Comparison of ENCODE assay signal across 8 cellular contexts in the genomic region with DNA sequence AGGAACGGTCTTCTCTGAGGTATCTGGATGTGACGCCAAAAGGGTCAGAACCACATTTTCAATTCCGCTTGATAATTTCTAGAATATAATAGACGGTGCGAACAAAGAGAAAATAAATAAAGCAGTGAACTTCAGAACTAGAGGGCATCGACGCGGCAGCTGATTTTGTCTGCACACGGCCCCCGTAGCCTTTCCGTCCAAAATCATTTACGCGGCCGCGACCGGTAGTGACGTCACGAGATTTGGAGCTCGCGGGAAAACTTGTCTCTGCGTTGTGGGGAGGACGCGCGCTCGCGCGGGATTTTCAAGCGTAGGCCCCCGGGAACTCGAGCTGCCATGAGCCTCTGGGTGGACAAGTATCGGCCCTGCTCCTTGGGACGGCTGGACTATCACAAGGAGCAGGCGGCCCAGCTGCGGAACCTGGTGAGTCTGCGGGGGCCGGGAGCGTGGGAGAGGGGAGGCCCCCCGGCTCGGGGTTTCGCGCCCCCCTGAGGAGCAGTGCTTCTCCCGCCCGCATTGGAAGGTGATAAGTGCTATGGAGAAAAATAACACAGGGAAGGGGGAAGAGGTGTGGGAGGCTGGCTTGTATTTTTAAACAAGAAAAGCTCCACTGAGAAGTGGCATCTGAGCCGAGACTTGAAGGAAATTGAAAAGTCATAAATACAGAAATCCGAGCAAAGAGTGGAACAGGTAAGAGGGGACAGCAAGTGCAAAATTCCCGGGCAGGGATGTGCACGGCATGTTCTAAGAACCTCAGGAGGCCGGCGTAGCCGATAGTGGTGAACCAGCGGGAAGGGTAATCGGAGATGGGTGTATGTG. TPM values are rescaled to one million over a fixed set of nuclear protein-coding genes. Genes with fewer than 3 reads are reported as not detected.
DNase-seq lines count a peak whose midpoint lies in the region; ATAC-seq and TF ChIP-seq lines count a peak whose summit lies in the region.

A gene with protein sequence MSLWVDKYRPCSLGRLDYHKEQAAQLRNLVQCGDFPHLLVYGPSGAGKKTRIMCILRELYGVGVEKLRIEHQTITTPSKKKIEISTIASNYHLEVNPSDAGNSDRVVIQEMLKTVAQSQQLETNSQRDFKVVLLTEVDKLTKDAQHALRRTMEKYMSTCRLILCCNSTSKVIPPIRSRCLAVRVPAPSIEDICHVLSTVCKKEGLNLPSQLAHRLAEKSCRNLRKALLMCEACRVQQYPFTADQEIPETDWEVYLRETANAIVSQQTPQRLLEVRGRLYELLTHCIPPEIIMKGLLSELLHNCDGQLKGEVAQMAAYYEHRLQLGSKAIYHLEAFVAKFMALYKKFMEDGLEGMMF (plus strand): TSS at position 307 of the 819 bp plus-strand sequence. CDS start 30 bp downstream, at position 337.

- H3K4me1 ChIP-seq in Panc1 (ENCODE audit: control insufficient read depth, insufficient read depth, low read length): no peaks in the 10 kb centered on the region
- H3K4me1 ChIP-seq in esophagus (ENCODE audit: control insufficient read depth in 2 of 2, insufficient read depth in 2 of 2, low read length in 1 of 2): no peaks in the 10 kb centered on the region
- H3K4me1 ChIP-seq in muscle layer of colon (ENCODE audit: insufficient read depth, low read length): no peaks in the 10 kb centered on the region

- TF ChIP-seq CTCF in Panc1 (IDR thresholded peaks at IDR 0.05): no peak

- TSS peak; percentile 93 for BruUV-seq in Panc1 (replicated peaks; lab: Mats Ljungman, UMichigan)

- CTCF ChIA-PET in Panc1 (lab: Charles Lee): no interaction called here

- peaks cover 4% of the 10 kb centered on the region for H3K36me3 ChIP-seq in Panc1 (ENCODE audit: control insufficient read depth, insufficient read depth, low read length)
- peaks cover 0 to 2% of the 10 kb centered on the region in 2 donors for H3K36me3 ChIP-seq in esophagus (ENCODE audit: control insufficient read depth in 2 of 2, insufficient read depth in 2 of 2, low read length in 1 of 2)
- no peaks in the 10 kb centered on the region for H3K36me3 ChIP-seq in muscle layer of colon (ENCODE audit: insufficient read depth, low read length)

- POLR2A ChIA-PET in Panc1 (lab: Charles Lee): interaction anchor here (0.6 kb wide), 1 partner anchor 510 kb away, joined by 5 read pairs; no protein-coding TSS in a partner anchor

- peaks cover 5% of the 10 kb centered on the region for H3K27me3 Mint-ChIP-seq in activated T-cell treated with anti-CD3 and anti-CD28 coated beads, Interleukin-2, amount 50 U/mL, for 4 hours (ENCODE audit: low read depth)

- H3K27ac ChIP-seq in Panc1 (ENCODE audit: low read length): peak within 1 kb of the TSS; percentile 89
- peak within 1 kb of the TSS; percentile 66 to 81 for H3K27ac ChIP-seq in esophagus (ENCODE audit: low read depth in 2 of 2, low read length in 1 of 2)
- H3K27ac ChIP-seq in muscle layer of colon (ENCODE audit: low read depth, low read length): peak within 1 kb of the TSS; percentile 67

- in situ Hi-C loops in Panc1 (cut with HindIII; ENCODE audit: low pct_unique_long_range_greater_than_20kb, low sequenced_read_pairs): no loop called here

- peak within 1 kb of the TSS; percentile 47 for H3K9ac ChIP-seq in muscle layer of colon (ENCODE audit: low read length)

- H3K9me3 Mint-ChIP-seq in activated T-cell treated with anti-CD3 and anti-CD28 coated beads, Interleukin-2, amount 50 U/mL, for 4 hours: no peaks in the 10 kb centered on the region

- peak; percentile 96 for ATAC-seq in GM21717 (IDR thresholded peaks at IDR 0.05; ENCODE audit: unreplicated experiment)
- peak; percentile 99 for ATAC-seq in Panc1
- ATAC-seq in activated T-cell treated with anti-CD3 and anti-CD28 coated beads, Interleukin-2, amount 50 U/mL, for 4 hours: peak; percentile 96 to 97

- WGBS in esophagus, 2 donors: 0 to 1% methylated on average over 52 of the region's 52 CpGs

- H3K4me1 Mint-ChIP-seq in activated T-cell treated with anti-CD3 and anti-CD28 coated beads, Interleukin-2, amount 50 U/mL, for 4 hours (ENCODE audit: low read depth): peaks cover 16% of the 10 kb centered on the region

- peaks cover 8% of the 10 kb centered on the region for H3K36me3 Mint-ChIP-seq in activated T-cell treated with anti-CD3 and anti-CD28 coated beads, Interleukin-2, amount 50 U/mL, for 4 hours (ENCODE audit: insufficient read depth)

- H3K9me3 ChIP-seq in Panc1 (ENCODE audit: control insufficient read depth, insufficient read depth, low read depth, low read length): no peaks in the 10 kb centered on the region
- H3K9me3 ChIP-seq in esophagus (ENCODE audit: control insufficient read depth in 2 of 2, insufficient read depth in 1 of 2, low read depth in 1 of 2, low read length in 1 of 2): no peaks in the 10 kb centered on the region
- no peaks in the 10 kb centered on the region for H3K9me3 ChIP-seq in muscle layer of colon (ENCODE audit: low read length)

- DNase-seq in DMS153 treated with DMSO at 0.1 percent for 48 hours (lab: John Stamatoyannopoulos, UW; ENCODE audit: unreplicated experiment) (peak; percentile 90), KG1 (lab: John Stamatoyannopoulos, UW) (peak; percentile 80), Panc1 (ENCODE audit: low read depth, low spot score) (peak; percentile 57)
- peak; percentile 86 for DNase-seq in activated T-cell treated with anti-CD3 and anti-CD28 coated beads, Interleukin-2, amount 50 U/mL, for 4 hours
- DNase-seq in stimulated activated CD8-positive, alpha-beta memory T cell treated with anti-CD3 and anti-CD28 coated beads, Interleukin-7, amount 100 ng/mL, for 24 hours (ENCODE audit: low read depth): peak; percentile 92

- H3K4me3 ChIP-seq in Panc1 (ENCODE audit: low read depth in 2 of 2, low read length in 2 of 2) (peak within 1 kb of the TSS; percentile 84 to 94), esophagus (ENCODE audit: low read depth in 1 of 2, low read length in 2 of 2) (peak within 1 kb of the TSS; percentile 84 to 90), muscle layer of colon (ENCODE audit: low read depth in 1 of 2, low read length in 2 of 2) (peak within 1 kb of the TSS; percentile 92 to 98)

- H3K27me3 ChIP-seq in Panc1 (ENCODE audit: control insufficient read depth, insufficient read depth, low read length) (no peaks in the 10 kb centered on the region), esophagus (ENCODE audit: control insufficient read depth in 1 of 2, insufficient read depth in 2 of 2, low read length in 2 of 2) (no peaks in the 10 kb centered on the region), muscle layer of colon (ENCODE audit: control insufficient read depth in 1 of 2, insufficient read depth in 2 of 2, low read length in 2 of 2) (no peaks in the 10 kb centered on the region)

- intact Hi-C loops in Panc1 (cut with micrococcal nuclease; ENCODE audit: unreplicated experiment): no loop called here

- H3K4me3 Mint-ChIP-seq in activated T-cell treated with anti-CD3 and anti-CD28 coated beads, Interleukin-2, amount 50 U/mL, for 4 hours: peak within 1 kb of the TSS; percentile 93

RNA-seq across cellular contexts. Expression of the gene that starts here (rescaled TPM):
- total RNA-seq in Panc1 (2021; ENCODE audit: unreplicated experiment): 19.0 TPM
- 6.5 TPM for polyA plus RNA-seq in Panc1 (2012; ENCODE audit: insufficient read length)
- total RNA-seq in activated T-cell treated with anti-CD3 and anti-CD28 coated beads, Interleukin-2, amount 50 U/mL, for 4 hours: 10 to 100 TPM; 35.2 to 44.6 (median 43.8) TPM
- polyA plus RNA-seq in esophagus: 1 to 10 TPM; 3.4 to 7.0 TPM

Comparison
In these comparisons a context has a peak if more than half of its experiments do, and no peak if none do; other contexts are left out.
1. Peak in every context shown above with its lines: DNase-seq, ATAC-seq, H3K4me3 ChIP-seq and H3K27ac ChIP-seq.